Comparison of ENCODE assay signal across 1 cellular context in the genomic region with DNA sequence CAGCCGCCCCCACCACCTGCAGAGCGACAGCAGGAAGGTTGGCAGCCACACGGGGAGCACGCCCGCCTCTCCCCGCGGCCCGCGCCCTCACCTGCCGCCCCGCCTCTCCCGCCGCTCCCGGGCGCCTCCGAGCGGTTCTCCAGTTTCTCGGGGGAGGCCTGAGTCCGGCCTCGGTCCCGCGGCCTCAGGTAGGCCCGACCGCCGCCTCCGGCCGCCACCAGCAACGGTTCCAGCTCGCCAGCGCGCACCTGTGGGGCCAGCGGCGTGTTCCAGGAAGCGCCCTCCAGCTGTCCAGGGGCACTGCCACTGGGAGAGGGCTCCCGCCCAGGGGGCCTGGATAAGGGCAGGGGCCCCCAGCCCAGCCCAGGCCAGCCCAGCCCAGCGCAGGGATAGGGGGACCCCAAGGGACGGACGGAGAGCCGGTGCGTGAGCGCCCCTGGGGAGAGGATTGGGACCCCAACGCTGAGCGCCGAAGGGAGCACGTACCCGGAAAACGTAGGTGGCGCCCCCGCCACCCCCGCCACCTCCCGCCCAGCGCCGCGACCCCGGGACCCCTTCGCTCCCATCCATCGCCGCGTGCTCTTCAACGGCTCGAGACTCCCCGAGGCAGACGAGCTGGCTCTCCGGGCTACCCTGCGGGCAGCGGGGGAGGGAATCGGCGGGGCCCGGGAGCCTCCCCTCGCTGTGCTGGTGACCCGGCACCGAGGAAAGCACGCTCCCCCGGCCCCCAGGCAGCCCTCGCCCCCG.
TF ChIP-seq lines count a peak whose summit lies in the region.

No MANE protein-coding gene starts in this region.

TF ChIP-seq in WTC11, 78 proteins besides CTCF, POLR2A, EP300 and RAD21 (continued from another document):
- TF ChIP-seq, protein P1, sequence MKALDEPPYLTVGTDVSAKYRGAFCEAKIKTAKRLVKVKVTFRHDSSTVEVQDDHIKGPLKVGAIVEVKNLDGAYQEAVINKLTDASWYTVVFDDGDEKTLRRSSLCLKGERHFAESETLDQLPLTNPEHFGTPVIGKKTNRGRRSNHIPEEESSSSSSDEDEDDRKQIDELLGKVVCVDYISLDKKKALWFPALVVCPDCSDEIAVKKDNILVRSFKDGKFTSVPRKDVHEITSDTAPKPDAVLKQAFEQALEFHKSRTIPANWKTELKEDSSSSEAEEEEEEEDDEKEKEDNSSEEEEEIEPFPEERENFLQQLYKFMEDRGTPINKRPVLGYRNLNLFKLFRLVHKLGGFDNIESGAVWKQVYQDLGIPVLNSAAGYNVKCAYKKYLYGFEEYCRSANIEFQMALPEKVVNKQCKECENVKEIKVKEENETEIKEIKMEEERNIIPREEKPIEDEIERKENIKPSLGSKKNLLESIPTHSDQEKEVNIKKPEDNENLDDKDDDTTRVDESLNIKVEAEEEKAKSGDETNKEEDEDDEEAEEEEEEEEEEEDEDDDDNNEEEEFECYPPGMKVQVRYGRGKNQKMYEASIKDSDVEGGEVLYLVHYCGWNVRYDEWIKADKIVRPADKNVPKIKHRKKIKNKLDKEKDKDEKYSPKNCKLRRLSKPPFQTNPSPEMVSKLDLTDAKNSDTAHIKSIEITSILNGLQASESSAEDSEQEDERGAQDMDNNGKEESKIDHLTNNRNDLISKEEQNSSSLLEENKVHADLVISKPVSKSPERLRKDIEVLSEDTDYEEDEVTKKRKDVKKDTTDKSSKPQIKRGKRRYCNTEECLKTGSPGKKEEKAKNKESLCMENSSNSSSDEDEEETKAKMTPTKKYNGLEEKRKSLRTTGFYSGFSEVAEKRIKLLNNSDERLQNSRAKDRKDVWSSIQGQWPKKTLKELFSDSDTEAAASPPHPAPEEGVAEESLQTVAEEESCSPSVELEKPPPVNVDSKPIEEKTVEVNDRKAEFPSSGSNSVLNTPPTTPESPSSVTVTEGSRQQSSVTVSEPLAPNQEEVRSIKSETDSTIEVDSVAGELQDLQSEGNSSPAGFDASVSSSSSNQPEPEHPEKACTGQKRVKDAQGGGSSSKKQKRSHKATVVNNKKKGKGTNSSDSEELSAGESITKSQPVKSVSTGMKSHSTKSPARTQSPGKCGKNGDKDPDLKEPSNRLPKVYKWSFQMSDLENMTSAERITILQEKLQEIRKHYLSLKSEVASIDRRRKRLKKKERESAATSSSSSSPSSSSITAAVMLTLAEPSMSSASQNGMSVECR (CRISPR knock-in tag; IDR thresholded peaks at IDR 0.05; ENCODE audit: borderline replicate concordance): 0 out of 2 replicates have a peak, but pooled peaks have one; percentile 24
- TF ChIP-seq SP1 (CRISPR knock-in tag; conservative IDR thresholded peaks at IDR 0.05): 0 out of 2 replicates have a peak, but pooled peaks have one; percentile 3
- TF ChIP-seq, protein P2, sequence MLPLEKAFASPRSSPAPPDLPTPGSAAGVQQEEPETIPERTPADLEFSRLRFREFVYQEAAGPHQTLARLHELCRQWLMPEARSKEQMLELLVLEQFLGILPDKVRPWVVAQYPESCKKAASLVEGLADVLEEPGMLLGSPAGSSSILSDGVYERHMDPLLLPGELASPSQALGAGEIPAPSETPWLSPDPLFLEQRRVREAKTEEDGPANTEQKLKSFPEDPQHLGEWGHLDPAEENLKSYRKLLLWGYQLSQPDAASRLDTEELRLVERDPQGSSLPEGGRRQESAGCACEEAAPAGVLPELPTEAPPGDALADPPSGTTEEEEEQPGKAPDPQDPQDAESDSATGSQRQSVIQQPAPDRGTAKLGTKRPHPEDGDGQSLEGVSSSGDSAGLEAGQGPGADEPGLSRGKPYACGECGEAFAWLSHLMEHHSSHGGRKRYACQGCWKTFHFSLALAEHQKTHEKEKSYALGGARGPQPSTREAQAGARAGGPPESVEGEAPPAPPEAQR (CRISPR knock-in tag; IDR thresholded peaks at IDR 0.05): no peak
- TF ChIP-seq, protein P3, sequence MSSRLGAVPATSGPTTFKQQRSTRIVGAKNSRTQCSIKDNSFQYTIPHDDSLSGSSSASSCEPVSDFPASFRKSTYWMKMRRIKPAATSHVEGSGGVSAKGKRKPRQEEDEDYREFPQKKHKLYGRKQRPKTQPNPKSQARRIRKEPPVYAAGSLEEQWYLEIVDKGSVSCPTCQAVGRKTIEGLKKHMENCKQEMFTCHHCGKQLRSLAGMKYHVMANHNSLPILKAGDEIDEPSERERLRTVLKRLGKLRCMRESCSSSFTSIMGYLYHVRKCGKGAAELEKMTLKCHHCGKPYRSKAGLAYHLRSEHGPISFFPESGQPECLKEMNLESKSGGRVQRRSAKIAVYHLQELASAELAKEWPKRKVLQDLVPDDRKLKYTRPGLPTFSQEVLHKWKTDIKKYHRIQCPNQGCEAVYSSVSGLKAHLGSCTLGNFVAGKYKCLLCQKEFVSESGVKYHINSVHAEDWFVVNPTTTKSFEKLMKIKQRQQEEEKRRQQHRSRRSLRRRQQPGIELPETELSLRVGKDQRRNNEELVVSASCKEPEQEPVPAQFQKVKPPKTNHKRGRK (CRISPR knock-in tag; IDR thresholded peaks at IDR 0.05; ENCODE audit: borderline replicate concordance): no peak
